In genomic region chr2:145916799-145917198, GRCh38 we compare ENCODE assay signal across 39 cellular contexts.
"Had no signal": no experiment of that assay in that cellular context is flagged by ENCODE, and none has a peak within 500 bp of the region (broad histone marks: within the 10 kb centered on the region; RNA-seq: fewer than 3 reads in every experiment).

No MANE protein-coding gene starts in this region.

- H3K27ac Mint-ChIP-seq: activated CD4-positive, alpha-beta memory T cell treated with anti-CD3 and anti-CD28 coated beads, Interleukin-2, amount 10 ng/mL, durations not matched to agents 7 days and 5 days; activated CD4-positive, alpha-beta T cell treated with anti-CD3 and anti-CD28 coated beads for 36 hours; activated CD4-positive, alpha-beta T cell treated with anti-CD3 and anti-CD28 coated beads, Interleukin-2, amount 10 ng/mL, durations not matched to agents 7 days and 5 days; activated CD8-positive, alpha-beta memory T cell treated with anti-CD3 and anti-CD28 coated beads, Interleukin-2, amount 10 ng/mL, durations not matched to agents 7 days and 5 days; activated CD8-positive, alpha-beta T cell treated with anti-CD3 and anti-CD28 coated beads, Interleukin-2, amount 10 ng/mL, durations not matched to agents 7 days and 5 days; activated naive CD4-positive, alpha-beta T cell treated with anti-CD3 and anti-CD28 coated beads, Interleukin-2, amount 10 ng/mL, durations not matched to agents 7 days and 5 days; activated naive CD4-positive, alpha-beta T cell treated with anti-CD3 and anti-CD28 coated beads, Interleukin-2, amount 50 U/mL, for 24 hours; activated naive CD8-positive, alpha-beta T cell; activated naive CD8-positive, alpha-beta T cell treated with anti-CD3 and anti-CD28 coated beads, Interleukin-2, amount 10 ng/mL, durations not matched to agents 7 days and 5 days; activated naive CD8-positive, alpha-beta T cell treated with anti-CD3 and anti-CD28 coated beads, Interleukin-2, amount 50 U/mL, for 24 hours; activated T-cell treated with anti-CD3 and anti-CD28 coated beads, Interleukin-2, amount 50 U/mL, for 24 hours; activated T-helper 2 cell treated with anti-CD3 and anti-CD28 coated beads, Interferon-gamma antibody, Interleukin-2, Interleukin-4, amounts not matched to agents 10 μg/mL and 5 μg/mL and 100 μg/mL, durations not matched to agents 14 hours and 24 hours and 36 hours; brain; T-helper 1 cell treated with Interleukin-12 subunit alpha and Interleukin-12 subunit beta and Interleukin-4 antibody, amounts not matched to agents 30 μg/mL and 1 μg/mL, for 36 hours; T-helper 2 cell treated with Interferon-gamma antibody and Interleukin-4, amounts not matched to agents 5 μg/mL and 100 μg/mL, for 36 hours; WTC11 had no signal

- H3K27me3 Mint-ChIP-seq: activated CD4-positive, alpha-beta memory T cell treated with anti-CD3 and anti-CD28 coated beads, Interleukin-2, amount 10 ng/mL, durations not matched to agents 7 days and 5 days; activated CD4-positive, alpha-beta T cell treated with anti-CD3 and anti-CD28 coated beads for 36 hours; activated CD4-positive, alpha-beta T cell treated with anti-CD3 and anti-CD28 coated beads, Interleukin-2, amount 10 ng/mL, durations not matched to agents 7 days and 5 days; activated CD8-positive, alpha-beta memory T cell treated with anti-CD3 and anti-CD28 coated beads, Interleukin-2, amount 10 ng/mL, durations not matched to agents 7 days and 5 days; activated naive CD4-positive, alpha-beta T cell treated with anti-CD3 and anti-CD28 coated beads, Interleukin-2, amount 10 ng/mL, durations not matched to agents 7 days and 5 days; activated naive CD4-positive, alpha-beta T cell treated with anti-CD3 and anti-CD28 coated beads, Interleukin-2, amount 50 U/mL, for 24 hours; activated naive CD8-positive, alpha-beta T cell; activated naive CD8-positive, alpha-beta T cell treated with anti-CD3 and anti-CD28 coated beads, Interleukin-2, amount 10 ng/mL, durations not matched to agents 7 days and 5 days; activated naive CD8-positive, alpha-beta T cell treated with anti-CD3 and anti-CD28 coated beads, Interleukin-2, amount 50 U/mL, for 24 hours; activated T-cell treated with anti-CD3 and anti-CD28 coated beads, Interleukin-2, amount 50 U/mL, for 24 hours; central memory CD8-positive, alpha-beta T cell had no signal

- ATAC-seq: activated CD4-positive, alpha-beta T cell treated with anti-CD3 and anti-CD28 coated beads for 36 hours; activated CD4-positive, CD25-positive, alpha-beta regulatory T cell treated with anti-CD3 and anti-CD28 coated beads, Interleukin-2, amount 50 U/mL, for 24 hours; activated CD8-positive, alpha-beta memory T cell treated with anti-CD3 and anti-CD28 coated beads, Interleukin-2, amount 10 ng/mL, durations not matched to agents 7 days and 5 days; activated CD8-positive, alpha-beta T cell treated with anti-CD3 and anti-CD28 coated beads, Interleukin-2, amount 10 ng/mL, durations not matched to agents 7 days and 5 days; activated naive CD8-positive, alpha-beta T cell treated with anti-CD3 and anti-CD28 coated beads, Interleukin-2, amount 50 U/mL, for 24 hours; WTC11 had no signal

- H3K36me3 ChIP-seq: ascending aorta, cardiac muscle cell, WERI-Rb-1 had no signal

- H3K27ac ChIP-seq: ascending aorta, cardiac muscle cell, WERI-Rb-1 had no signal

- H3K9me3 ChIP-seq: ascending aorta had no signal

- DNase-seq: activated CD4-positive, alpha-beta memory T cell treated with anti-CD3 and anti-CD28 coated beads, Interleukin-2, amount 10 ng/mL, durations not matched to agents 7 days and 5 days; activated CD4-positive, alpha-beta T cell treated with anti-CD3 and anti-CD28 coated beads for 1 hour; activated CD4-positive, alpha-beta T cell treated with anti-CD3 and anti-CD28 coated beads for 36 hours; activated CD4-positive, alpha-beta T cell treated with anti-CD3 and anti-CD28 coated beads for 48 hours; activated CD4-positive, alpha-beta T cell treated with anti-CD3 and anti-CD28 coated beads, Interleukin-2, amount 10 ng/mL, durations not matched to agents 7 days and 5 days; activated CD4-positive, alpha-beta T cell treated with anti-CD3 and anti-CD28 coated beads, Interleukin-2, amount 50 U/mL, for 48 hours; activated CD4-positive, CD25-positive, alpha-beta regulatory T cell; activated CD8-positive, alpha-beta memory T cell treated with anti-CD3 and anti-CD28 coated beads for 24 hours; activated CD8-positive, alpha-beta memory T cell treated with anti-CD3 and anti-CD28 coated beads, Interleukin-2, amount 10 ng/mL, durations not matched to agents 7 days and 5 days; activated CD8-positive, alpha-beta memory T cell treated with anti-CD3 and anti-CD28 coated beads, Interleukin-2, amount 50 U/mL, for 48 hours; activated CD8-positive, alpha-beta T cell treated with anti-CD3 and anti-CD28 coated beads, Interleukin-2, amount 10 ng/mL, durations not matched to agents 7 days and 5 days; activated effector memory CD4-positive, alpha-beta T cell treated with Interleukin-2 at 50 U/mL for 16 hours; activated gamma-delta T cell; activated naive CD4-positive, alpha-beta T cell treated with anti-CD3 and anti-CD28 coated beads, Interleukin-2, amount 10 ng/mL, durations not matched to agents 7 days and 5 days; activated naive CD4-positive, alpha-beta T cell treated with Interleukin-2 at 50 U/mL for 16 hours; activated naive CD8-positive, alpha-beta T cell treated with anti-CD3 and anti-CD28 coated beads, Interleukin-2, amount 10 ng/mL, durations not matched to agents 7 days and 5 days; activated naive CD8-positive, alpha-beta T cell treated with anti-CD3 and anti-CD28 coated beads, Interleukin-2, amount 50 U/mL, for 24 hours; activated T-cell treated with anti-CD3 and anti-CD28 coated beads, Interleukin-2, amount 50 U/mL, for 24 hours; activated T-cell treated with anti-CD3 and anti-CD28 coated beads, Interleukin-2, amount 50 U/mL, for 48 hours; amygdala; anterior cingulate cortex; caudate nucleus; cerebellar nuclear complex; T-helper 2 cell; T-helper 9 cell; WERI-Rb-1 had no signal

- H3K36me3 Mint-ChIP-seq: activated CD8-positive, alpha-beta memory T cell treated with anti-CD3 and anti-CD28 coated beads, Interleukin-2, amount 10 ng/mL, durations not matched to agents 7 days and 5 days; activated naive CD4-positive, alpha-beta T cell treated with anti-CD3 and anti-CD28 coated beads, Interleukin-2, amount 10 ng/mL, durations not matched to agents 7 days and 5 days; activated naive CD4-positive, alpha-beta T cell treated with anti-CD3 and anti-CD28 coated beads, Interleukin-2, amount 50 U/mL, for 24 hours; activated naive CD8-positive, alpha-beta T cell; activated naive CD8-positive, alpha-beta T cell treated with anti-CD3 and anti-CD28 coated beads, Interleukin-2, amount 10 ng/mL, durations not matched to agents 7 days and 5 days; brain; WTC11 had no signal

- H3K9me3 Mint-ChIP-seq: activated CD4-positive, alpha-beta memory T cell treated with anti-CD3 and anti-CD28 coated beads, Interleukin-2, amount 10 ng/mL, durations not matched to agents 7 days and 5 days; activated CD4-positive, alpha-beta T cell treated with anti-CD3 and anti-CD28 coated beads, Interleukin-2, amount 10 ng/mL, durations not matched to agents 7 days and 5 days; activated naive CD4-positive, alpha-beta T cell treated with anti-CD3 and anti-CD28 coated beads, Interleukin-2, amount 10 ng/mL, durations not matched to agents 7 days and 5 days; activated naive CD4-positive, alpha-beta T cell treated with anti-CD3 and anti-CD28 coated beads, Interleukin-2, amount 50 U/mL, for 24 hours; activated naive CD8-positive, alpha-beta T cell treated with anti-CD3 and anti-CD28 coated beads, Interleukin-2, amount 10 ng/mL, durations not matched to agents 7 days and 5 days; activated T-cell treated with anti-CD3 and anti-CD28 coated beads, Interleukin-2, amount 50 U/mL, for 24 hours; activated T-helper 2 cell treated with anti-CD3 and anti-CD28 coated beads, Interferon-gamma antibody, Interleukin-2, Interleukin-4, amounts not matched to agents 10 μg/mL and 5 μg/mL and 100 μg/mL, durations not matched to agents 14 hours and 24 hours and 36 hours; brain; central memory CD8-positive, alpha-beta T cell; T-helper 1 cell treated with Interleukin-12 subunit alpha and Interleukin-12 subunit beta and Interleukin-4 antibody, amounts not matched to agents 30 μg/mL and 1 μg/mL, for 36 hours; T-helper 2 cell treated with Interferon-gamma antibody and Interleukin-4, amounts not matched to agents 5 μg/mL and 100 μg/mL, for 36 hours; WTC11 had no signal

- H3K4me3 Mint-ChIP-seq: activated CD4-positive, alpha-beta memory T cell treated with anti-CD3 and anti-CD28 coated beads, Interleukin-2, amount 10 ng/mL, durations not matched to agents 7 days and 5 days; activated CD4-positive, alpha-beta T cell treated with anti-CD3 and anti-CD28 coated beads for 36 hours; activated CD4-positive, alpha-beta T cell treated with anti-CD3 and anti-CD28 coated beads, Interleukin-2, amount 10 ng/mL, durations not matched to agents 7 days and 5 days; activated CD8-positive, alpha-beta memory T cell treated with anti-CD3 and anti-CD28 coated beads, Interleukin-2, amount 10 ng/mL, durations not matched to agents 7 days and 5 days; activated CD8-positive, alpha-beta T cell treated with anti-CD3 and anti-CD28 coated beads, Interleukin-2, amount 10 ng/mL, durations not matched to agents 7 days and 5 days; activated naive CD4-positive, alpha-beta T cell treated with anti-CD3 and anti-CD28 coated beads, Interleukin-2, amount 10 ng/mL, durations not matched to agents 7 days and 5 days; activated naive CD4-positive, alpha-beta T cell treated with anti-CD3 and anti-CD28 coated beads, Interleukin-2, amount 50 U/mL, for 24 hours; activated naive CD8-positive, alpha-beta T cell; activated naive CD8-positive, alpha-beta T cell treated with anti-CD3 and anti-CD28 coated beads, Interleukin-2, amount 10 ng/mL, durations not matched to agents 7 days and 5 days; activated naive CD8-positive, alpha-beta T cell treated with anti-CD3 and anti-CD28 coated beads, Interleukin-2, amount 50 U/mL, for 24 hours; activated T-cell treated with anti-CD3 and anti-CD28 coated beads, Interleukin-2, amount 50 U/mL, for 24 hours; brain; central memory CD8-positive, alpha-beta T cell; T-helper 1 cell treated with Interleukin-12 subunit alpha and Interleukin-12 subunit beta and Interleukin-4 antibody, amounts not matched to agents 30 μg/mL and 1 μg/mL, for 36 hours; T-helper 2 cell treated with Interferon-gamma antibody and Interleukin-4, amounts not matched to agents 5 μg/mL and 100 μg/mL, for 36 hours; WTC11 had no signal

- H3K4me3 ChIP-seq: ascending aorta, cardiac muscle cell had no signal

- H3K27me3 ChIP-seq: ascending aorta, cardiac muscle cell had no signal

- H3K4me1 Mint-ChIP-seq: activated CD4-positive, alpha-beta memory T cell treated with anti-CD3 and anti-CD28 coated beads, Interleukin-2, amount 10 ng/mL, durations not matched to agents 7 days and 5 days; activated CD4-positive, alpha-beta T cell treated with anti-CD3 and anti-CD28 coated beads for 36 hours; activated CD4-positive, alpha-beta T cell treated with anti-CD3 and anti-CD28 coated beads, Interleukin-2, amount 10 ng/mL, durations not matched to agents 7 days and 5 days; activated CD8-positive, alpha-beta memory T cell treated with anti-CD3 and anti-CD28 coated beads, Interleukin-2, amount 10 ng/mL, durations not matched to agents 7 days and 5 days; activated naive CD4-positive, alpha-beta T cell treated with anti-CD3 and anti-CD28 coated beads, Interleukin-2, amount 10 ng/mL, durations not matched to agents 7 days and 5 days; activated naive CD4-positive, alpha-beta T cell treated with anti-CD3 and anti-CD28 coated beads, Interleukin-2, amount 50 U/mL, for 24 hours; activated naive CD8-positive, alpha-beta T cell treated with anti-CD3 and anti-CD28 coated beads, Interleukin-2, amount 10 ng/mL, durations not matched to agents 7 days and 5 days; activated naive CD8-positive, alpha-beta T cell treated with anti-CD3 and anti-CD28 coated beads, Interleukin-2, amount 50 U/mL, for 24 hours; central memory CD8-positive, alpha-beta T cell had no signal

- FAIRE-seq: bronchial epithelial cell, TTC549 had no signal
